Comparison of ENCODE assay signal across 16 cellular contexts in genomic region chr16:50521246-50521900, GRCh38. TPM values are rescaled to one million over a fixed set of nuclear protein-coding genes. Genes with fewer than 3 reads are reported as not detected.
"Had no signal": no experiment of that assay in that cellular context is flagged by ENCODE, and none has a peak within 500 bp of the region (broad histone marks: within the 10 kb centered on the region; RNA-seq: fewer than 3 reads in every experiment).

No MANE protein-coding gene starts in this region.

- ATAC-seq: left cardiac atrium had no signal

- H3K27me3 Mint-ChIP-seq: activated T-cell treated with anti-CD3 and anti-CD28 coated beads, Interleukin-2, amount 50 U/mL, for 24 hours had no signal

- DNase-seq: activated CD4-positive, alpha-beta T cell treated with anti-CD3 and anti-CD28 coated beads, Interleukin-2, amount 10 ng/mL, durations not matched to agents 7 days and 5 days; activated T-cell treated with anti-CD3 and anti-CD28 coated beads, Interleukin-2, amount 50 U/mL, for 24 hours; amniotic stem cell; cortex of kidney; effector memory CD4-positive, alpha-beta T cell; immature natural killer cell; left cardiac atrium; posterior cingulate gyrus; stimulated activated CD4-positive, alpha-beta T cell treated with anti-CD3 and anti-CD28 coated beads, Interleukin-4, amount 100 ng/mL, for 4 hours; stimulated activated naive CD4-positive, alpha-beta T cell treated with Interleukin-2 at 50 U/mL for 16 hours; trophoblast cell had no signal

- H3K27ac ChIP-seq: skin epidermis, suprapubic skin had no signal

- H3K36me3 ChIP-seq: suprapubic skin had no signal

- H3K4me1 Mint-ChIP-seq: activated CD4-positive, alpha-beta T cell treated with anti-CD3 and anti-CD28 coated beads, Interleukin-2, amount 10 ng/mL, durations not matched to agents 7 days and 5 days; activated naive CD4-positive, alpha-beta T cell treated with anti-CD3 and anti-CD28 coated beads, Interleukin-2, amount 50 U/mL, for 24 hours; central memory CD8-positive, alpha-beta T cell; immature natural killer cell had no signal

- H3K4me1 ChIP-seq: suprapubic skin had no signal

- H3K4me3 Mint-ChIP-seq: activated CD4-positive, alpha-beta T cell treated with anti-CD3 and anti-CD28 coated beads, Interleukin-2, amount 10 ng/mL, durations not matched to agents 7 days and 5 days; activated naive CD4-positive, alpha-beta T cell treated with anti-CD3 and anti-CD28 coated beads, Interleukin-2, amount 50 U/mL, for 24 hours; activated T-cell treated with anti-CD3 and anti-CD28 coated beads, Interleukin-2, amount 50 U/mL, for 24 hours; central memory CD8-positive, alpha-beta T cell; immature natural killer cell had no signal

- H3K27ac Mint-ChIP-seq: activated CD4-positive, alpha-beta T cell treated with anti-CD3 and anti-CD28 coated beads, Interleukin-2, amount 10 ng/mL, durations not matched to agents 7 days and 5 days; activated naive CD4-positive, alpha-beta T cell treated with anti-CD3 and anti-CD28 coated beads, Interleukin-2, amount 50 U/mL, for 24 hours; activated T-cell treated with anti-CD3 and anti-CD28 coated beads, Interleukin-2, amount 50 U/mL, for 24 hours; immature natural killer cell had no signal

- H3K4me3 ChIP-seq: lung, skin epidermis, suprapubic skin had no signal

RNA-seq across cellular contexts. Expression of gene NKD1, which starts 26.8 kb away (rescaled TPM):
- polyA plus RNA-seq: immature natural killer cell had no signal
